Comparison of ENCODE assay signal across 33 cellular contexts in the genomic region with DNA sequence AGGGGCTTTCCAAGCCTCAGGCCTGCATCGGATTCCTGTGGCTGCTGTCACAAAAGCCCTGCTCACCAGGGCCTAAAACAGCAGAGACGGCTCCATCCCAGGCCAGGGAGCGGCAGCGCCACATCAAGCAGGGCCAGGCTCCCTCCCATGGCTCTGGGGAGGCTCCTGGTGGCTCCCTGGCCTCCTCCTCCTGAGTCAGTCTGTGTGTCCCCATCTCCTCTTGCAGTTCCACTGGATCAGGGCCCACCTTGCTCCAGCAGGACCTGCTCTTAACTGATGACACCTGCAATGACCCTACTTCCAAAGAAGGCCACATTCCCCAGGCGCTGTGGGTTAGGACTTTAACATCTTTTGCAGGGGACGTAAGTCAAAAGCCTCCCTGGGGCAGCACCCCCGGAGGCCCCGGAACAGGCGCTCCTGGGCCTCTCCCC. TPM values are rescaled to one million over a fixed set of nuclear protein-coding genes. Genes with fewer than 3 reads are reported as not detected.
A peak's percentile ranks its signal among the peaks of the same experiment; 100 is the strongest.
DNase-seq lines count a peak whose midpoint lies in the region; ATAC-seq, FAIRE-seq and TF ChIP-seq lines count a peak whose summit lies in the region.
"Had no signal": no experiment of that assay in that cellular context is flagged by ENCODE, and none has a peak within 500 bp of the region (broad histone marks: within the 10 kb centered on the region; RNA-seq: fewer than 3 reads in every experiment).

No MANE protein-coding gene starts in this region.

- H3K9me3 ChIP-seq in Peyer's patch (no peaks in the 10 kb centered on the region), left lung (no peaks in the 10 kb centered on the region), kidney (ENCODE audit: control insufficient read depth in 1 of 2, low read length in 2 of 2) (no peaks in the 10 kb centered on the region)
- H3K9me3 ChIP-seq: BLaER1, right lobe of liver, SJSA1, transverse colon had no signal

- DNase-seq in ELF-1 (ENCODE audit: low read depth, low spot score) (peak; percentile 64), Peyer's patch (peak in 2 of 3 donors; percentile 14 to 28), left lung (peak; percentile 12 to 49), posterior vena cava (ENCODE audit: low spot score) (peak; percentile 50), kidney (no peak), NCI-H446 (lab: John Stamatoyannopoulos, UW) (no peak)
- DNase-seq in activated CD4-positive, alpha-beta T cell treated with anti-CD3 and anti-CD28 coated beads, Interleukin-2, amount 50 U/mL, for 1 hour = no peak
- DNase-seq in stimulated activated naive CD4-positive, alpha-beta T cell (lab: John Stamatoyannopoulos, UW) = no peak
- DNase-seq: activated CD4-positive, alpha-beta T cell treated with anti-CD3 and anti-CD28 coated beads for 36 hours; activated gamma-delta T cell treated with Interleukin-2 at 50 U/mL for 16 hours; activated naive CD8-positive, alpha-beta T cell treated with anti-CD3 and anti-CD28 coated beads, Interleukin-2, amount 50 U/mL, for 24 hours; activated T-cell treated with anti-CD3 and anti-CD28 coated beads, Interleukin-2, amount 50 U/mL, for 24 hours; cortex of kidney; Karpas-422; left ventricle myocardium superior; midbrain; NCI-H1417; NCI-H2029; NCI-H526; NK-92 treated with Interleukin-12 subunit alpha and Interleukin-12 subunit beta, amount 100 ng/mL, for 24 hours; stimulated activated CD4-positive, alpha-beta T cell treated with anti-CD3 and anti-CD28 coated beads, Interleukin-15, amount 100 ng/mL, for 24 hours; stimulated activated CD4-positive, alpha-beta T cell treated with anti-CD3 and anti-CD28 coated beads, Interleukin-4, amount 100 ng/mL, for 4 hours; T1000; transverse colon had no signal

- ATAC-seq in left lung = no peak
- ATAC-seq: activated CD4-positive, alpha-beta T cell treated with anti-CD3 and anti-CD28 coated beads for 36 hours; activated naive CD8-positive, alpha-beta T cell treated with anti-CD3 and anti-CD28 coated beads, Interleukin-2, amount 50 U/mL, for 24 hours; left ventricle myocardium superior; naive thymus-derived CD8-positive, alpha-beta T cell; right lobe of liver had no signal

- no peak for FAIRE-seq in kidney (lab: Jason Lieb, UNC)
- FAIRE-seq: astrocyte, GM12891, RCC 7860 had no signal

- H3K27ac ChIP-seq in Peyer's patch (no peak overlapping the region), left lung (no peak overlapping the region), kidney (ENCODE audit: low read depth in 2 of 2, low read length in 2 of 2) (no peak overlapping the region)
- H3K27ac ChIP-seq: BLaER1, parathyroid adenoma, right lobe of liver, SJSA1, transverse colon, VCaP had no signal

- TF ChIP-seq CTCF in Peyer's patch (IDR thresholded peaks at IDR 0.05) (no peak), left lung (IDR thresholded peaks at IDR 0.05) (no peak), kidney (IDR thresholded peaks at IDR 0.05; ENCODE audit: borderline replicate concordance, extremely low read depth, insufficient read depth) (no peak)

- H3K4me1 ChIP-seq in Peyer's patch = no peaks in the 10 kb centered on the region
- H3K4me1 ChIP-seq in left lung = no peaks in the 10 kb centered on the region
- no peaks in the 10 kb centered on the region for H3K4me1 ChIP-seq in kidney (ENCODE audit: control insufficient read depth in 1 of 2, insufficient read depth in 1 of 2, low read depth in 1 of 2, low read length in 2 of 2)
- H3K4me1 ChIP-seq: parathyroid adenoma, right lobe of liver, SJSA1, transverse colon had no signal

- no peak for TF ChIP-seq POLR2A in Peyer's patch (IDR thresholded peaks at IDR 0.05)

- H3K36me3 ChIP-seq in Peyer's patch = no peaks in the 10 kb centered on the region
- no peaks in the 10 kb centered on the region for H3K36me3 ChIP-seq in left lung
- H3K36me3 ChIP-seq in kidney (ENCODE audit: control insufficient read depth in 1 of 2, insufficient read depth in 2 of 2, low read length in 2 of 2) = no peaks in the 10 kb centered on the region
- H3K36me3 ChIP-seq: BLaER1, right lobe of liver, SJSA1, transverse colon had no signal

- H3K4me3 ChIP-seq in Peyer's patch = no peak overlapping the region
- H3K4me3 ChIP-seq in left lung = no peak overlapping the region
- no peak overlapping the region for H3K4me3 ChIP-seq in kidney (ENCODE audit: low read length in 2 of 2)
- H3K4me3 ChIP-seq: BLaER1, right lobe of liver, SJSA1, transverse colon had no signal

- no peak overlapping the region for H3K9ac ChIP-seq in kidney (ENCODE audit: low read length in 2 of 2)
- H3K9ac ChIP-seq: BLaER1, parathyroid adenoma had no signal

- intact Hi-C loops in left lung (cut with DNase I) = no loop called here
- intact Hi-C loops in posterior vena cava (cut with DNase I) = no loop called here
- intact Hi-C loops in kidney (cut with DNase I) = no loop called here

- H3K27me3 ChIP-seq in Peyer's patch = no peaks in the 10 kb centered on the region
- H3K27me3 ChIP-seq in left lung = peaks cover 9 to 61% of the 10 kb centered on the region in 2 donors
- H3K27me3 ChIP-seq: BLaER1, right lobe of liver, SJSA1 had no signal

RNA-seq across cellular contexts. Expression of gene CPZ, which starts 51.9 kb away (rescaled TPM):
- total RNA-seq in Peyer's patch (1 to 10 TPM in 3 of 4 donors, not detected in 1; 1.2 to 2.0 (median 1.5) TPM), left lung (10 to 100 TPM in 1 of 2 donors, 1 to 10 TPM in 1; 4.3 to 18.4 TPM), posterior vena cava (10 to 100 TPM in 1 of 2 donors, 1 to 10 TPM in 1; 5.3 to 15.6 TPM), kidney (2.6 TPM)
- polyA plus RNA-seq in kidney (ENCODE audit: insufficient read depth, low read depth, low replicate concordance) = 1.2 TPM
- total RNA-seq: activated CD4-positive, alpha-beta T cell treated with anti-CD3 and anti-CD28 coated beads for 36 hours; naive thymus-derived CD8-positive, alpha-beta T cell had no signal
- polyA plus RNA-seq: naive thymus-derived CD8-positive, alpha-beta T cell had no signal

Comparison
In these comparisons a context has a peak if more than half of its experiments do, and no peak if none do; other contexts are left out.
1. DNase-seq: peak in ELF-1 (single experiment), Peyer's patch (2 of 3), left lung (2 of 2) and posterior vena cava (single experiment); none in activated CD4-positive, alpha-beta T cell treated with anti-CD3 and anti-CD28 coated beads, Interleukin-2, amount 50 U/mL, for 1 hour (single experiment), kidney (single experiment), NCI-H446 (0 of 2) and stimulated activated naive CD4-positive, alpha-beta T cell (0 of 6).